In the genomic region with DNA sequence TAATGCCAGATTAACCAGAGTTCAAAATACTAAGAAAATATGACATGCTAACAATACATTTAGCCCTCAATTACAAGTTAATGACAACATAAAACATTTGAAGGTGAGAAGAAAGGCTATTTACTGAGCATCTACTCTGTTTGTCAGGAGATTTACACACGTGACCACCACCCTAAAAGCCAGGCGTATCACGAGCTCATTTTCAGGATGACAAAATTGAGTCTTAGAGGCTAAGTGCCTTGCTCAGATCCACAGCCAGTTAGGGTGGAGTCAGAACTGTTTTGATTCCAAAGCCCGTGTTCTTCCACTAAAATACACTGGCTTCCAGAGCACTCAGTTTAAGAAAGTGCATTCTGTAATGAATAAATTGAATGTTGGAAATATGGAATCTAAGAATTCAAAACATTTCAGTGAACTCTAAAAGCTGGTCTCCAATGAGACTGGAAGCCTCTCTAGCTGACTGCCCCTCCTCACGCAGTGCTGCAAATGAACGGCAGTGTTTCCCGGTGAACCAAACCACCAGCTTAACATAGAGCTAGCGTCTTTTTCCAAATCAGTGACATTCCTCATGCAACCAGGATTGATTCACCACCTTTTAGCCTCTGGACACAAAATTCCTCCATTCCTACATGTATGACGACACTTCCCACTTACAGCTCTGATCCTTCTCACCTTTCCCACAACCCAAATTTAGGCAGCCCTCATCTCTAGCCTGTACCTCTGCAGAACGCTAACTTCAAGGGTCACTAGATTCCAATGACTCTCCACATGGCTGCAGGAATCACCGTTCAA, we compare ENCODE assay signal across 11 cellular contexts. TPM values are rescaled to one million over a fixed set of nuclear protein-coding genes. Genes with fewer than 3 reads are reported as not detected.
A peak's percentile ranks its signal among the peaks of the same experiment; 100 is the strongest.
DNase-seq lines count a peak whose midpoint lies in the region; ATAC-seq, FAIRE-seq and TF ChIP-seq lines count a peak whose summit lies in the region.
"Had no signal": no experiment of that assay in that cellular context is flagged by ENCODE, and none has a peak within 500 bp of the region (broad histone marks: within the 10 kb centered on the region; RNA-seq: fewer than 3 reads in every experiment).

No MANE protein-coding gene starts in this region.

- no peak for FAIRE-seq in GM12891 (lab: Jason Lieb, UNC)

- H3K4me1 Mint-ChIP-seq in effector memory CD8-positive, alpha-beta T cell (ENCODE audit: low read depth in 2 of 2), result peaks cover 52 to 60% of the 10 kb centered on the region in 2 donors

- H3K36me3 ChIP-seq in cardiac muscle cell, result no peaks in the 10 kb centered on the region
- no peaks in the 10 kb centered on the region for H3K36me3 ChIP-seq in skeletal muscle tissue (ENCODE audit: control insufficient read depth in 3 of 3, insufficient read depth in 3 of 3, low read length in 3 of 3)

- H3K27ac Mint-ChIP-seq in effector memory CD8-positive, alpha-beta T cell, result no peak overlapping the region
- H3K27ac Mint-ChIP-seq: T-cell had no signal

- H3K36me3 Mint-ChIP-seq in effector memory CD8-positive, alpha-beta T cell (ENCODE audit: insufficient read depth), result peaks cover 13% of the 10 kb centered on the region

- H3K9ac ChIP-seq in skeletal muscle tissue (ENCODE audit: low read depth in 1 of 3, low read length in 3 of 3), result peak overlapping the region; percentile 24 to 54 (median 27)

- TF ChIP-seq CTCF in cardiac muscle cell (IDR thresholded peaks at IDR 0.05; ENCODE audit: low read depth, low read length), result no peak

- DNase-seq in GM03348 (ENCODE audit: low spot score) (peak; percentile 58), cardiac muscle cell (ENCODE audit: low read depth in 1 of 2, low spot score in 1 of 2) (no peak), NOMO-1 treated with dmso at 0.1 percent for 144 hours (lab: John Stamatoyannopoulos, UW; ENCODE audit: unreplicated experiment) (no peak), GM12891 (ENCODE audit: insufficient read length, low spot score) (no peak)
- no peak for DNase-seq in effector memory CD8-positive, alpha-beta T cell
- DNase-seq: activated effector memory CD4-positive, alpha-beta T cell treated with anti-CD3 and anti-CD28 coated beads, Interleukin-2, amount 50 U/mL, for 16 hours; left colon; T-cell had no signal

- H3K27ac ChIP-seq in angular gyrus (ENCODE audit: low read depth, low read length) (peak overlapping the region; percentile 52), cardiac muscle cell (peak overlapping the region; percentile 51), skeletal muscle tissue (ENCODE audit: low read depth, low read length) (peak overlapping the region; percentile 78)

- no peak for TF ChIP-seq POLR2A in GM12891 (IDR thresholded peaks at IDR 0.05; ENCODE audit: low read depth, low read length)

- H3K4me3 ChIP-seq in cardiac muscle cell (no peak overlapping the region), skeletal muscle tissue (ENCODE audit: low read length in 3 of 3) (peak overlapping the region in 2 of 3 donors; percentile 6 to 34)

- H3K9me3 ChIP-seq in cardiac muscle cell (ENCODE audit: low read depth) (no peaks in the 10 kb centered on the region), skeletal muscle tissue (ENCODE audit: control insufficient read depth in 3 of 3, low read length in 3 of 3) (no peaks in the 10 kb centered on the region)

- peaks cover 47% of the 10 kb centered on the region for H3K4me1 ChIP-seq in cardiac muscle cell (ENCODE audit: low read depth)
- H3K4me1 ChIP-seq in skeletal muscle tissue (ENCODE audit: control insufficient read depth in 3 of 3, insufficient read depth in 3 of 3, low read length in 3 of 3), result peaks cover 62 to 87% (median 76%) of the 10 kb centered on the region in 3 donors

- no peaks in the 10 kb centered on the region for H3K27me3 Mint-ChIP-seq in effector memory CD8-positive, alpha-beta T cell
- H3K27me3 Mint-ChIP-seq: T-cell had no signal

- no peaks in the 10 kb centered on the region for H3K27me3 ChIP-seq in cardiac muscle cell
- H3K27me3 ChIP-seq in skeletal muscle tissue (ENCODE audit: control insufficient read depth in 3 of 3, insufficient read depth in 3 of 3, low read length in 3 of 3), result no peaks in the 10 kb centered on the region

- H3K4me3 Mint-ChIP-seq in effector memory CD8-positive, alpha-beta T cell, result no peak overlapping the region

- no peaks in the 10 kb centered on the region for H3K9me3 Mint-ChIP-seq in effector memory CD8-positive, alpha-beta T cell
- H3K9me3 Mint-ChIP-seq: T-cell had no signal

- ATAC-seq in effector memory CD8-positive, alpha-beta T cell (replicated peaks), result no peak
- ATAC-seq in HG02798 (IDR thresholded peaks at IDR 0.05; ENCODE audit: poor library complexity, unreplicated experiment), result no peak
- ATAC-seq: left colon, T-cell had no signal

TF ChIP-seq in GM12891, 5 proteins besides CTCF, POLR2A, EP300 and RAD21:
- TF ChIP-seq TAF1 (IDR thresholded peaks at IDR 0.05; ENCODE audit: low read depth, low read length) (no peak), POU2F2 (IDR thresholded peaks at IDR 0.05; ENCODE audit: low read depth, low read length) (no peak), POLR2AphosphoS5 (IDR thresholded peaks at IDR 0.05; ENCODE audit: low read depth, low read length) (no peak), SPI1 (IDR thresholded peaks at IDR 0.05; ENCODE audit: low read depth, low read length) (no peak), PAX5 (IDR thresholded peaks at IDR 0.05; ENCODE audit: insufficient read depth, low read length, severe bottlenecking) (no peak)

RNA-seq across cellular contexts. Expression of a gene that starts 5.9 kb away (rescaled TPM):
- total RNA-seq in cardiac muscle cell, result 65.0 and 70.1 TPM in 2 replicates
- 57.8 and 71.6 TPM in 2 replicates for polyA plus RNA-seq in cardiac muscle cell
- 19.8 TPM for total RNA-seq in skeletal muscle tissue
- polyA plus RNA-seq in GM12891 (2012; ENCODE audit: low read depth, missing spikeins), result 16.1 TPM

RNA-seq across cellular contexts. Expression of a gene that starts 22.1 kb away (rescaled TPM):
- total RNA-seq in cardiac muscle cell (23.4 and 24.6 TPM in 2 replicates), skeletal muscle tissue (5.7 TPM)
- 12.8 and 29.1 TPM in 2 replicates for polyA plus RNA-seq in cardiac muscle cell
- 7.1 TPM for polyA plus RNA-seq in GM12891 (2012; ENCODE audit: low read depth, missing spikeins)
